26 cellular contexts compared by ENCODE assay signal in genomic region chr4:94668724-94669123, GRCh38.
"Had no signal": no experiment of that assay in that cellular context is flagged by ENCODE, and none has a peak within 500 bp of the region (broad histone marks: within the 10 kb centered on the region; RNA-seq: fewer than 3 reads in every experiment).

No MANE protein-coding gene starts in this region.

- H3K27ac ChIP-seq: ascending aorta, body of pancreas, SK-N-MC had no signal

- H3K27me3 ChIP-seq: ascending aorta, body of pancreas had no signal

- FAIRE-seq: bronchial epithelial cell had no signal

- H3K9me3 ChIP-seq: ascending aorta, body of pancreas had no signal

- ATAC-seq: activated CD4-positive, CD25-positive, alpha-beta regulatory T cell treated with anti-CD3 and anti-CD28 coated beads, Interleukin-2, amount 50 U/mL, for 24 hours; activated CD8-positive, alpha-beta T cell treated with anti-CD3 and anti-CD28 coated beads, Interleukin-2, amount 10 ng/mL, durations not matched to agents 7 days and 5 days; activated naive CD4-positive, alpha-beta T cell treated with anti-CD3 and anti-CD28 coated beads, Interleukin-2, amount 50 U/mL, for 72 hours; activated naive CD8-positive, alpha-beta T cell treated with anti-CD3 and anti-CD28 coated beads, Interleukin-2, amount 50 U/mL, for 24 hours; body of pancreas had no signal

- DNase-seq: activated CD4-positive, alpha-beta T cell treated with anti-CD3 and anti-CD28 coated beads for 4 hours; activated CD8-positive, alpha-beta memory T cell treated with anti-CD3 and anti-CD28 coated beads, Interleukin-2, amount 50 U/mL, for 48 hours; activated CD8-positive, alpha-beta T cell treated with anti-CD3 and anti-CD28 coated beads, Interleukin-2, amount 10 ng/mL, durations not matched to agents 7 days and 5 days; activated effector memory CD4-positive, alpha-beta T cell treated with Interleukin-2 at 50 U/mL for 16 hours; activated naive CD4-positive, alpha-beta T cell treated with Interleukin-2 at 50 U/mL for 16 hours; activated naive CD8-positive, alpha-beta T cell treated with anti-CD3 and anti-CD28 coated beads, Interleukin-2, amount 50 U/mL, for 24 hours; activated T-cell treated with anti-CD3 and anti-CD28 coated beads, Interleukin-2, amount 50 U/mL, for 1 hour; amniotic stem cell; body of pancreas; central memory CD4-positive, alpha-beta T cell; Kasumi-1; KBM-7; NCI-H1048; NCI-H1417; NCI-H2029; NCI-H2107; NCI-H345; NCI-H510A; NCI-H748 treated with DMSO at 0.1 percent for 48 hours; SIG-M5; T-helper 1 cell had no signal

- H3K4me3 ChIP-seq: ascending aorta, body of pancreas, SK-N-MC had no signal
